ENCODE assay signal across 2 cellular contexts in genomic region chr12:32031109-32031508, GRCh38.
TF ChIP-seq lines count a peak whose summit lies in the region.

No MANE protein-coding gene starts in this region.

TF ChIP-seq in GM12891, 5 proteins besides CTCF, POLR2A, EP300 and RAD21:
- TF ChIP-seq POU2F2 (IDR thresholded peaks at IDR 0.05; ENCODE audit: low read depth, low read length) (no peak), PAX5 (IDR thresholded peaks at IDR 0.05; ENCODE audit: insufficient read depth, low read length, severe bottlenecking) (no peak), POLR2AphosphoS5 (IDR thresholded peaks at IDR 0.05; ENCODE audit: low read depth, low read length) (no peak), TAF1 (IDR thresholded peaks at IDR 0.05; ENCODE audit: low read depth, low read length) (no peak), SPI1 (IDR thresholded peaks at IDR 0.05; ENCODE audit: low read depth, low read length) (no peak)
TF ChIP-seq in GM12891: peak in this region for 0.

TF ChIP-seq in endothelial cell of umbilical vein, 7 proteins besides CTCF, POLR2A, EP300 and RAD21:
- TF ChIP-seq POLR2AphosphoS5 (IDR thresholded peaks at IDR 0.05; ENCODE audit: insufficient read depth, low read depth, low read length) (peak; percentile 57), GATA2 (IDR thresholded peaks at IDR 0.05; ENCODE audit: insufficient read depth, insufficient read length, low read depth, low read length) (peak; percentile 85), EZH2 (IDR thresholded peaks at IDR 0.05; ENCODE audit: borderline replicate concordance, low read depth, low read length, severe bottlenecking) (no peak)
